In genomic region chr10:3902054-3902808, GRCh38 we compare ENCODE assay signal across 8 cellular contexts.
DNase-seq lines count a peak whose midpoint lies in the region; ATAC-seq and TF ChIP-seq lines count a peak whose summit lies in the region.

No MANE protein-coding gene starts in this region.

- H3K36me3 ChIP-seq in MM.1S (replicated peaks; ENCODE audit: insufficient read depth, low read length) (no peaks in the 10 kb centered on the region), neural progenitor cell (no peaks in the 10 kb centered on the region), prostate gland (no peaks in the 10 kb centered on the region)

- no peak for TF ChIP-seq POLR2A in prostate gland (IDR thresholded peaks at IDR 0.05)

- in situ Hi-C loops in GM13977 (cut with MboI; ENCODE audit: low pct_unique_long_range_greater_than_20kb, low sequenced_read_pairs, unreplicated experiment): no loop called here

- ATAC-seq in GM21619 (IDR thresholded peaks at IDR 0.05; ENCODE audit: unreplicated experiment): peak; percentile 95
- peak; percentile 87 for ATAC-seq in central memory CD8-positive, alpha-beta T cell (replicated peaks; ENCODE audit: extremely low read depth, poor library complexity, severe bottlenecking)

- peaks cover 15% of the 10 kb centered on the region for H3K4me1 ChIP-seq in MM.1S (ENCODE audit: low read length)
- no peaks in the 10 kb centered on the region for H3K4me1 ChIP-seq in neural progenitor cell
- H3K4me1 ChIP-seq in prostate gland (replicated peaks): no peaks in the 10 kb centered on the region

- peaks cover 11% of the 10 kb centered on the region for H3K4me1 Mint-ChIP-seq in central memory CD8-positive, alpha-beta T cell
- peaks cover 3% of the 10 kb centered on the region for H3K4me1 Mint-ChIP-seq in neural progenitor cell

- H3K79me2 ChIP-seq in MM.1S (ENCODE audit: low read length): no peaks in the 10 kb centered on the region
- H3K79me2 ChIP-seq in neural progenitor cell (ENCODE audit: low read depth): no peaks in the 10 kb centered on the region

- peak overlapping the region; percentile 40 for H3K9ac ChIP-seq in MM.1S (ENCODE audit: low read length)
- no peak overlapping the region for H3K9ac ChIP-seq in neural progenitor cell

- H3K27ac ChIP-seq in MM.1S (ENCODE audit: low read length) (peak overlapping the region; percentile 84), neural progenitor cell (no peak overlapping the region), prostate gland (no peak overlapping the region)

- H3K9me3 Mint-ChIP-seq in central memory CD8-positive, alpha-beta T cell: no peaks in the 10 kb centered on the region
- peaks cover 2% of the 10 kb centered on the region for H3K9me3 Mint-ChIP-seq in neural progenitor cell

- peak overlapping the region; percentile 73 for H3K27ac Mint-ChIP-seq in central memory CD8-positive, alpha-beta T cell (ENCODE audit: low read depth)
- H3K27ac Mint-ChIP-seq in neural progenitor cell: no peak overlapping the region

- peak overlapping the region; percentile 20 for H3K4me3 Mint-ChIP-seq in central memory CD8-positive, alpha-beta T cell
- H3K4me3 Mint-ChIP-seq in neural progenitor cell: no peak overlapping the region

- TF ChIP-seq CTCF in GM13977 (IDR thresholded peaks at IDR 0.05; ENCODE audit: extremely low read depth, insufficient read depth, missing control alignments) (peak; percentile 15), MM.1S (IDR thresholded peaks at IDR 0.05; ENCODE audit: low read length) (no peak), neural progenitor cell (IDR thresholded peaks at IDR 0.05) (no peak), prostate gland (IDR thresholded peaks at IDR 0.05) (no peak)

- DNase-seq in GM13977 (ENCODE audit: low spot score) (peak; percentile 70), MM.1S (peak; percentile 87), neural progenitor cell (ENCODE audit: low spot score) (peak; percentile 5), prostate gland (ENCODE audit: low spot score) (no peak), UCSD-AML1 (lab: John Stamatoyannopoulos, UW; ENCODE audit: unreplicated experiment) (no peak), GDM1 (lab: John Stamatoyannopoulos, UW) (no peak)
- peak in 1 of 2 donors; percentile 32 for DNase-seq in central memory CD8-positive, alpha-beta T cell (ENCODE audit: low spot score in 2 of 2)

- WGBS in prostate gland: 72% methylated on average over 8 of the region's 8 CpGs

- H3K4me3 ChIP-seq in MM.1S (ENCODE audit: low read length): no peak overlapping the region
- no peak overlapping the region for H3K4me3 ChIP-seq in neural progenitor cell
- no peak overlapping the region for H3K4me3 ChIP-seq in prostate gland

- H3F3A ChIP-seq in MM.1S (ENCODE audit: insufficient read depth, low read length): no peaks in the 10 kb centered on the region
- H3F3A ChIP-seq in neural progenitor cell (ENCODE audit: low read depth): no peaks in the 10 kb centered on the region

- H3K9me2 ChIP-seq in MM.1S (replicated peaks; ENCODE audit: insufficient read depth, low read length): no peaks in the 10 kb centered on the region

- intact Hi-C loops in prostate gland (cut with DNase I): no loop called here

- H3K4me2 ChIP-seq in MM.1S (ENCODE audit: low read depth, low read length) (peak overlapping the region; percentile 38; the same call in 1 of the 2 replicates), neural progenitor cell (no peak overlapping the region)

- H3K27me3 ChIP-seq in MM.1S (replicated peaks; ENCODE audit: insufficient read depth, low read length): no peaks in the 10 kb centered on the region
- no peaks in the 10 kb centered on the region for H3K27me3 ChIP-seq in neural progenitor cell
- no peaks in the 10 kb centered on the region for H3K27me3 ChIP-seq in prostate gland (replicated peaks; ENCODE audit: insufficient read depth)

- H4K20me1 ChIP-seq in MM.1S (ENCODE audit: insufficient read depth, low read length): no peaks in the 10 kb centered on the region
- H4K20me1 ChIP-seq in neural progenitor cell (ENCODE audit: low read depth): no peaks in the 10 kb centered on the region

- H3K9me3 ChIP-seq in MM.1S (replicated peaks; ENCODE audit: insufficient read depth, low read length): no peaks in the 10 kb centered on the region
- no peaks in the 10 kb centered on the region for H3K9me3 ChIP-seq in neural progenitor cell (ENCODE audit: low read depth)
- no peaks in the 10 kb centered on the region for H3K9me3 ChIP-seq in prostate gland

- H2AFZ ChIP-seq in MM.1S (ENCODE audit: low read length): no peak overlapping the region
- no peak overlapping the region for H2AFZ ChIP-seq in neural progenitor cell (replicated peaks)

- H3K27me3 Mint-ChIP-seq in central memory CD8-positive, alpha-beta T cell: no peaks in the 10 kb centered on the region
- no peaks in the 10 kb centered on the region for H3K27me3 Mint-ChIP-seq in neural progenitor cell (ENCODE audit: insufficient read depth, low read depth)

- no peaks in the 10 kb centered on the region for H3K36me3 Mint-ChIP-seq in central memory CD8-positive, alpha-beta T cell (ENCODE audit: insufficient read depth)
- H3K36me3 Mint-ChIP-seq in neural progenitor cell: no peaks in the 10 kb centered on the region

Comparison
In these comparisons a context has a peak if more than half of its experiments do, and no peak if none do; other contexts are left out.
1. DNase-seq: peak in GM13977 (single experiment), MM.1S (single experiment) and neural progenitor cell (single experiment); none in prostate gland (single experiment), UCSD-AML1 (single experiment) and GDM1 (single experiment).